Comparison of ENCODE assay signal across 37 cellular contexts in genomic region chr6:27359231-27359630, GRCh38. TPM values are rescaled to one million over a fixed set of nuclear protein-coding genes. Genes with fewer than 3 reads are reported as not detected.
"Had no signal": no experiment of that assay in that cellular context is flagged by ENCODE, and none has a peak within 500 bp of the region (broad histone marks: within the 10 kb centered on the region; RNA-seq: fewer than 3 reads in every experiment).

No MANE protein-coding gene starts in this region.

- H3K4me1 ChIP-seq: colonic mucosa, esophagus squamous epithelium, gastroesophageal sphincter, heart right ventricle had no signal

- H3K36me3 ChIP-seq: brain microvascular endothelial cell, colonic mucosa had no signal

- FAIRE-seq: astrocyte, endometrium, endothelial cell of umbilical vein had no signal

- H3K4me1 Mint-ChIP-seq: activated CD4-positive, alpha-beta T cell treated with anti-CD3 and anti-CD28 coated beads for 36 hours; activated CD4-positive, alpha-beta T cell treated with anti-CD3 and anti-CD28 coated beads, Interleukin-2, amount 10 ng/mL, durations not matched to agents 24 days and 14 days; activated CD8-positive, alpha-beta memory T cell treated with anti-CD3 and anti-CD28 coated beads, Interleukin-2, amount 10 ng/mL, durations not matched to agents 7 days and 5 days; activated T-helper 17 cell treated with anti-CD3 and anti-CD28 coated beads, Interleukin-2, amount 50 U/mL, for 72 hours; T-helper 17 cell had no signal

- H3K27ac Mint-ChIP-seq: activated CD4-positive, alpha-beta memory T cell treated with anti-CD3 and anti-CD28 coated beads for 36 hours; activated CD4-positive, alpha-beta T cell treated with anti-CD3 and anti-CD28 coated beads for 36 hours; activated CD4-positive, alpha-beta T cell treated with anti-CD3 and anti-CD28 coated beads, Interleukin-2, amount 10 ng/mL, durations not matched to agents 24 days and 14 days; activated CD8-positive, alpha-beta memory T cell treated with anti-CD3 and anti-CD28 coated beads, Interleukin-2, amount 10 ng/mL, durations not matched to agents 7 days and 5 days; activated CD8-positive, alpha-beta T cell treated with anti-CD3 and anti-CD28 coated beads, Interleukin-2, amount 10 ng/mL, durations not matched to agents 7 days and 5 days; activated naive CD8-positive, alpha-beta T cell; activated T-helper 17 cell treated with anti-CD3 and anti-CD28 coated beads, Interleukin-2, amount 50 U/mL, for 72 hours; T-helper 17 cell had no signal

- H3K27me3 ChIP-seq: brain microvascular endothelial cell, colonic mucosa, esophagus squamous epithelium, gastroesophageal sphincter, heart right ventricle had no signal

- H3K27ac ChIP-seq: brain microvascular endothelial cell, colonic mucosa, epithelial cell of prostate, esophagus squamous epithelium, gastroesophageal sphincter, heart right ventricle had no signal

- H3K4me3 Mint-ChIP-seq: activated CD4-positive, alpha-beta memory T cell treated with anti-CD3 and anti-CD28 coated beads for 36 hours; activated CD4-positive, alpha-beta T cell treated with anti-CD3 and anti-CD28 coated beads for 36 hours; activated CD4-positive, alpha-beta T cell treated with anti-CD3 and anti-CD28 coated beads, Interleukin-2, amount 10 ng/mL, durations not matched to agents 24 days and 14 days; activated CD8-positive, alpha-beta memory T cell treated with anti-CD3 and anti-CD28 coated beads, Interleukin-2, amount 10 ng/mL, durations not matched to agents 7 days and 5 days; activated CD8-positive, alpha-beta T cell treated with anti-CD3 and anti-CD28 coated beads, Interleukin-2, amount 10 ng/mL, durations not matched to agents 7 days and 5 days; activated naive CD8-positive, alpha-beta T cell; activated T-helper 17 cell treated with anti-CD3 and anti-CD28 coated beads, Interleukin-2, amount 50 U/mL, for 72 hours; T-helper 17 cell had no signal

- H3K27me3 Mint-ChIP-seq: activated CD4-positive, alpha-beta memory T cell treated with anti-CD3 and anti-CD28 coated beads for 36 hours; activated CD4-positive, alpha-beta T cell treated with anti-CD3 and anti-CD28 coated beads for 36 hours; activated CD4-positive, alpha-beta T cell treated with anti-CD3 and anti-CD28 coated beads, Interleukin-2, amount 10 ng/mL, durations not matched to agents 24 days and 14 days; activated CD8-positive, alpha-beta memory T cell treated with anti-CD3 and anti-CD28 coated beads, Interleukin-2, amount 10 ng/mL, durations not matched to agents 7 days and 5 days; activated naive CD8-positive, alpha-beta T cell; activated T-helper 17 cell treated with anti-CD3 and anti-CD28 coated beads, Interleukin-2, amount 50 U/mL, for 72 hours; T-helper 17 cell had no signal

- H3K36me3 Mint-ChIP-seq: activated CD8-positive, alpha-beta memory T cell treated with anti-CD3 and anti-CD28 coated beads, Interleukin-2, amount 10 ng/mL, durations not matched to agents 7 days and 5 days had no signal

- H3K4me3 ChIP-seq: colonic mucosa, esophagus squamous epithelium, gastroesophageal sphincter, heart right ventricle had no signal

- DNase-seq: activated CD4-positive, alpha-beta memory T cell treated with anti-CD3 and anti-CD28 coated beads for 36 hours; activated CD4-positive, alpha-beta T cell treated with anti-CD3 and anti-CD28 coated beads for 36 hours; activated CD4-positive, alpha-beta T cell treated with anti-CD3 and anti-CD28 coated beads, Interleukin-2, amount 10 ng/mL, durations not matched to agents 24 days and 14 days; activated CD4-positive, CD25-positive, alpha-beta regulatory T cell; activated CD4-positive, CD25-positive, alpha-beta regulatory T cell treated with anti-CD3 and anti-CD28 coated beads, Interleukin-2, amount 50 U/mL, for 72 hours; activated CD8-positive, alpha-beta memory T cell treated with anti-CD3 and anti-CD28 coated beads, Interleukin-2, amount 10 ng/mL, durations not matched to agents 7 days and 5 days; activated CD8-positive, alpha-beta memory T cell treated with anti-CD3 and anti-CD28 coated beads, Interleukin-2, amount 50 U/mL, for 4 hours; activated CD8-positive, alpha-beta T cell treated with anti-CD3 and anti-CD28 coated beads, Interleukin-2, amount 10 ng/mL, durations not matched to agents 7 days and 5 days; activated effector memory CD4-positive, alpha-beta T cell treated with Interleukin-2 at 50 U/mL for 16 hours; activated gamma-delta T cell treated with Interleukin-2 at 50 U/mL for 16 hours; activated naive CD4-positive, alpha-beta T cell treated with anti-CD3 and anti-CD28 coated beads, Interleukin-2, amount 50 U/mL, for 16 hours; activated naive CD4-positive, alpha-beta T cell treated with Interleukin-2 at 50 U/mL for 16 hours; activated T-cell treated with anti-CD3 and anti-CD28 coated beads, Interleukin-2, amount 50 U/mL, for 1 hour; amniotic stem cell; anterior cingulate cortex; brain microvascular endothelial cell; caudate nucleus; colonic mucosa; effector CD8-positive, alpha-beta T cell; esophagus squamous epithelium; foreskin melanocyte; heart right ventricle; T-helper 1 cell; T-helper 17 cell had no signal

RNA-seq across cellular contexts. Expression of gene POM121L2, which starts 47.2 kb away (rescaled TPM):
- total RNA-seq: activated CD4-positive, alpha-beta memory T cell treated with anti-CD3 and anti-CD28 coated beads for 36 hours; activated CD4-positive, alpha-beta T cell treated with anti-CD3 and anti-CD28 coated beads for 36 hours; activated CD4-positive, alpha-beta T cell treated with anti-CD3 and anti-CD28 coated beads, Interleukin-2, amount 10 ng/mL, durations not matched to agents 24 days and 14 days; activated CD8-positive, alpha-beta memory T cell treated with anti-CD3 and anti-CD28 coated beads for 36 hours; activated CD8-positive, alpha-beta memory T cell treated with anti-CD3 and anti-CD28 coated beads, Interleukin-2, amount 10 ng/mL, durations not matched to agents 7 days and 5 days; activated CD8-positive, alpha-beta T cell treated with anti-CD3 and anti-CD28 coated beads, Interleukin-2, amount 10 ng/mL, durations not matched to agents 7 days and 5 days; activated T-helper 17 cell treated with anti-CD3 and anti-CD28 coated beads, Interleukin-2, amount 50 U/mL, for 72 hours; astrocyte; dermis microvascular lymphatic vessel endothelial cell; endothelial cell of umbilical vein; esophagus squamous epithelium; fibroblast of lung; fibroblast of villous mesenchyme; gastroesophageal sphincter; glomerular endothelial cell; heart right ventricle; T-helper 17 cell had no signal
- polyA plus RNA-seq: endothelial cell of umbilical vein, esophagus, fibroblast of lung, heart right ventricle had no signal
